ENCODE assay signal across 13 cellular contexts in genomic region chr4:93983133-93983532, GRCh38.
DNase-seq lines count a peak whose midpoint lies in the region; ATAC-seq lines count a peak whose summit lies in the region.
"Had no signal": no experiment of that assay in that cellular context is flagged by ENCODE, and none has a peak within 500 bp of the region (broad histone marks: within the 10 kb centered on the region; RNA-seq: fewer than 3 reads in every experiment).

No MANE protein-coding gene starts in this region.

- peaks cover 5% of the 10 kb centered on the region for H3K9me3 Mint-ChIP-seq in activated T-helper 1 cell treated with anti-CD3 and anti-CD28 coated beads, Interleukin-12 subunit alpha, Interleukin-12 subunit beta, Interleukin-2, Interleukin-4 antibody, amounts not matched to agents 30 ng/mL and 10 ng/mL and 1 ng/mL, durations not matched to agents 14 hours and 24 hours and 36 hours
- H3K9me3 Mint-ChIP-seq in activated naive CD8-positive, alpha-beta T cell treated with anti-CD3 and anti-CD28 coated beads, Interleukin-2, amount 50 U/mL, for 24 hours, result peaks cover 16% of the 10 kb centered on the region

- H3K27me3 Mint-ChIP-seq in activated T-helper 1 cell treated with anti-CD3 and anti-CD28 coated beads, Interleukin-12 subunit alpha, Interleukin-12 subunit beta, Interleukin-2, Interleukin-4 antibody, amounts not matched to agents 30 ng/mL and 10 ng/mL and 1 ng/mL, durations not matched to agents 14 hours and 24 hours and 36 hours (ENCODE audit: insufficient read depth), result no peaks in the 10 kb centered on the region
- no peaks in the 10 kb centered on the region for H3K27me3 Mint-ChIP-seq in activated naive CD8-positive, alpha-beta T cell treated with anti-CD3 and anti-CD28 coated beads, Interleukin-2, amount 50 U/mL, for 24 hours

- no peaks in the 10 kb centered on the region for H3K4me1 Mint-ChIP-seq in activated T-helper 1 cell treated with anti-CD3 and anti-CD28 coated beads, Interleukin-12 subunit alpha, Interleukin-12 subunit beta, Interleukin-2, Interleukin-4 antibody, amounts not matched to agents 30 ng/mL and 10 ng/mL and 1 ng/mL, durations not matched to agents 14 hours and 24 hours and 36 hours (ENCODE audit: low read depth)
- H3K4me1 Mint-ChIP-seq in activated naive CD8-positive, alpha-beta T cell treated with anti-CD3 and anti-CD28 coated beads, Interleukin-2, amount 50 U/mL, for 24 hours, result no peaks in the 10 kb centered on the region

- H3K36me3 Mint-ChIP-seq in activated T-helper 1 cell treated with anti-CD3 and anti-CD28 coated beads, Interleukin-12 subunit alpha, Interleukin-12 subunit beta, Interleukin-2, Interleukin-4 antibody, amounts not matched to agents 30 ng/mL and 10 ng/mL and 1 ng/mL, durations not matched to agents 14 hours and 24 hours and 36 hours (ENCODE audit: low read depth), result no peaks in the 10 kb centered on the region
- no peaks in the 10 kb centered on the region for H3K36me3 Mint-ChIP-seq in activated naive CD8-positive, alpha-beta T cell treated with anti-CD3 and anti-CD28 coated beads, Interleukin-2, amount 50 U/mL, for 24 hours (ENCODE audit: low read depth)

- intact Hi-C loops in activated T-helper 1 cell treated with anti-CD3 and anti-CD28 coated beads, Interleukin-12 subunit alpha, Interleukin-12 subunit beta, Interleukin-2, Interleukin-4 antibody, amounts not matched to agents 30 ng/mL and 10 ng/mL and 1 ng/mL, durations not matched to agents 14 hours and 24 hours and 36 hours (cut with micrococcal nuclease), result no loop called here

- H3K4me3 Mint-ChIP-seq in activated T-helper 1 cell treated with anti-CD3 and anti-CD28 coated beads, Interleukin-12 subunit alpha, Interleukin-12 subunit beta, Interleukin-2, Interleukin-4 antibody, amounts not matched to agents 30 ng/mL and 10 ng/mL and 1 ng/mL, durations not matched to agents 14 hours and 24 hours and 36 hours, result no peak overlapping the region
- no peak overlapping the region for H3K4me3 Mint-ChIP-seq in activated naive CD8-positive, alpha-beta T cell treated with anti-CD3 and anti-CD28 coated beads, Interleukin-2, amount 50 U/mL, for 24 hours

- DNase-seq in activated T-helper 1 cell treated with anti-CD3 and anti-CD28 coated beads, Interleukin-12 subunit alpha, Interleukin-12 subunit beta, Interleukin-2, Interleukin-4 antibody, amounts not matched to agents 30 ng/mL and 10 ng/mL and 1 ng/mL, durations not matched to agents 14 hours and 24 hours and 36 hours (ENCODE audit: low spot score), result no peak
- DNase-seq in amygdala (lab: John Stamatoyannopoulos, UW), result no peak
- no peak for DNase-seq in activated naive CD8-positive, alpha-beta T cell treated with anti-CD3 and anti-CD28 coated beads, Interleukin-2, amount 50 U/mL, for 24 hours
- no peak for DNase-seq in stimulated activated CD4-positive, alpha-beta T cell treated with anti-CD3 and anti-CD28 coated beads, Interleukin-4, amount 100 ng/mL, for 24 hours
- DNase-seq: activated CD8-positive, alpha-beta memory T cell treated with anti-CD3 and anti-CD28 coated beads, Interleukin-2, amount 50 U/mL, for 4 hours; BE2C; effector memory CD4-positive, alpha-beta T cell; nucleus accumbens; T-helper 9 cell had no signal

- H3K27ac Mint-ChIP-seq in activated T-helper 1 cell treated with anti-CD3 and anti-CD28 coated beads, Interleukin-12 subunit alpha, Interleukin-12 subunit beta, Interleukin-2, Interleukin-4 antibody, amounts not matched to agents 30 ng/mL and 10 ng/mL and 1 ng/mL, durations not matched to agents 14 hours and 24 hours and 36 hours, result no peak overlapping the region
- no peak overlapping the region for H3K27ac Mint-ChIP-seq in activated naive CD8-positive, alpha-beta T cell treated with anti-CD3 and anti-CD28 coated beads, Interleukin-2, amount 50 U/mL, for 24 hours

- ATAC-seq in GM18511 (IDR thresholded peaks at IDR 0.05; ENCODE audit: unreplicated experiment) (peak; percentile 86), GM19468 (IDR thresholded peaks at IDR 0.05; ENCODE audit: extremely low read depth, unreplicated experiment) (peak; percentile 91), HG02885 (IDR thresholded peaks at IDR 0.05; ENCODE audit: poor library complexity, unreplicated experiment) (peak; percentile 91), HG03521 (IDR thresholded peaks at IDR 0.05; ENCODE audit: unreplicated experiment) (peak; percentile 86)
- ATAC-seq in activated naive CD8-positive, alpha-beta T cell treated with anti-CD3 and anti-CD28 coated beads, Interleukin-2, amount 50 U/mL, for 24 hours, result no peak
